9 cellular contexts compared by ENCODE assay signal in the genomic region with DNA sequence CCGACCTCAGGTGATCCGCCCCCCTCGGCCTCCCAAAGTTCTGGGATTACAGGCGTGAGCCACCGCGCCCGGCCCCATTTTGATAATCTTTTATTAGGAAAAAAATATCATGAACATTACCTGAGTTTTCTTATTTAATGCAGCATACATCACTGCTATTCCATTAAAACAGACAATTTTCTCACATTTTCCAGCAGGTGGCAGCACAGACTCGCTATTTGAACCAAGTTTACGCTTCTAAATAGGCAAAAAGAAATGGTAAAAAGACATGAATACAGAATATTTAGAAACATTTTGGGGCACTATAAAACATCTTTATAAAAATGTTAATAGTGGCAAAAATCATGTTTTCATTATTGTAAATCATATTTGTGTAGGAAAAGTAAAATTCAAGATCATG.
A peak's percentile ranks its signal among the peaks of the same experiment; 100 is the strongest.
DNase-seq lines count a peak whose midpoint lies in the region; ATAC-seq, FAIRE-seq and TF ChIP-seq lines count a peak whose summit lies in the region.
"Had no signal": no experiment of that assay in that cellular context is flagged by ENCODE, and none has a peak within 500 bp of the region (broad histone marks: within the 10 kb centered on the region; RNA-seq: fewer than 3 reads in every experiment).

No MANE protein-coding gene starts in this region.

- H3K9ac ChIP-seq in neural cell (ENCODE audit: low read length): no peak overlapping the region

- peak; percentile 83 for TF ChIP-seq CTCF in neural cell (IDR thresholded peaks at IDR 0.05; ENCODE audit: poor library complexity, severe bottlenecking)

- H4K20me1 ChIP-seq in neural cell (ENCODE audit: insufficient read depth): no peaks in the 10 kb centered on the region

- no peak for TF ChIP-seq EP300 in neural cell (conservative IDR thresholded peaks at IDR 0.05; ENCODE audit: poor library complexity, severe bottlenecking)

- peak; percentile 91 for TF ChIP-seq RAD21 in neural cell (conservative IDR thresholded peaks at IDR 0.05)

- ATAC-seq in GM19043 (IDR thresholded peaks at IDR 0.05; ENCODE audit: low read depth, unreplicated experiment) (peak; percentile 73), HG03342 (IDR thresholded peaks at IDR 0.05; ENCODE audit: unreplicated experiment) (no peak)

- no peak overlapping the region for H2AFZ ChIP-seq in neural cell (ENCODE audit: low read depth, low read length)

- H3K27ac ChIP-seq in neural cell (ENCODE audit: low read length): no peak overlapping the region

- no peaks in the 10 kb centered on the region for H3F3A ChIP-seq in neural cell (ENCODE audit: insufficient read depth, low read length, poor library complexity, severe bottlenecking)

- DNase-seq in COR-L47 (lab: John Stamatoyannopoulos, UW) (peak; percentile 48), Kasumi-1 (lab: John Stamatoyannopoulos, UW) (peak; percentile 61), SKM-1 (lab: John Stamatoyannopoulos, UW; ENCODE audit: unreplicated experiment) (peak; percentile 10), NCI-H524 treated with DMSO at 0.1 percent for 48 hours (lab: John Stamatoyannopoulos, UW) (no peak)
- DNase-seq: activated B cell treated with CpG ODN at 0.5 μM for 24 hours had no signal

- H3K9me3 ChIP-seq in neural cell (ENCODE audit: low read length): no peaks in the 10 kb centered on the region

- no peaks in the 10 kb centered on the region for H3K27me3 ChIP-seq in neural cell (ENCODE audit: insufficient read depth, low read depth, low read length)

- H3K79me2 ChIP-seq in neural cell (replicated peaks; ENCODE audit: insufficient read depth, low read length): no peaks in the 10 kb centered on the region

- H3K4me2 ChIP-seq in neural cell (ENCODE audit: low read length): no peak overlapping the region

- no peak overlapping the region for H3K4me3 ChIP-seq in neural cell (ENCODE audit: low read length)

- no peaks in the 10 kb centered on the region for H3K36me3 ChIP-seq in neural cell (ENCODE audit: insufficient read depth, low read length)

- H3K9me2 ChIP-seq in neural cell (ENCODE audit: insufficient read depth, low read length): no peaks in the 10 kb centered on the region

- FAIRE-seq in endometrium (lab: Jason Lieb, UNC): peak; percentile 93

TF ChIP-seq in neural cell, 6 proteins besides CTCF, POLR2A, EP300 and RAD21:
- TF ChIP-seq EZH2 (IDR thresholded peaks at IDR 0.05; ENCODE audit: borderline replicate concordance, insufficient read depth, low read length, poor library complexity, severe bottlenecking): no peak
- TF ChIP-seq SMC3 (conservative IDR thresholded peaks at IDR 0.05; ENCODE audit: poor library complexity): peak; percentile 91
- no peak for TF ChIP-seq TAF1 (IDR thresholded peaks at IDR 0.05; ENCODE audit: low read depth)
- TF ChIP-seq MXI1 (conservative IDR thresholded peaks at IDR 0.05; ENCODE audit: poor library complexity, severe bottlenecking): no peak
- TF ChIP-seq POLR2AphosphoS5 (IDR thresholded peaks at IDR 0.05): no peak
- TF ChIP-seq, protein P1, sequence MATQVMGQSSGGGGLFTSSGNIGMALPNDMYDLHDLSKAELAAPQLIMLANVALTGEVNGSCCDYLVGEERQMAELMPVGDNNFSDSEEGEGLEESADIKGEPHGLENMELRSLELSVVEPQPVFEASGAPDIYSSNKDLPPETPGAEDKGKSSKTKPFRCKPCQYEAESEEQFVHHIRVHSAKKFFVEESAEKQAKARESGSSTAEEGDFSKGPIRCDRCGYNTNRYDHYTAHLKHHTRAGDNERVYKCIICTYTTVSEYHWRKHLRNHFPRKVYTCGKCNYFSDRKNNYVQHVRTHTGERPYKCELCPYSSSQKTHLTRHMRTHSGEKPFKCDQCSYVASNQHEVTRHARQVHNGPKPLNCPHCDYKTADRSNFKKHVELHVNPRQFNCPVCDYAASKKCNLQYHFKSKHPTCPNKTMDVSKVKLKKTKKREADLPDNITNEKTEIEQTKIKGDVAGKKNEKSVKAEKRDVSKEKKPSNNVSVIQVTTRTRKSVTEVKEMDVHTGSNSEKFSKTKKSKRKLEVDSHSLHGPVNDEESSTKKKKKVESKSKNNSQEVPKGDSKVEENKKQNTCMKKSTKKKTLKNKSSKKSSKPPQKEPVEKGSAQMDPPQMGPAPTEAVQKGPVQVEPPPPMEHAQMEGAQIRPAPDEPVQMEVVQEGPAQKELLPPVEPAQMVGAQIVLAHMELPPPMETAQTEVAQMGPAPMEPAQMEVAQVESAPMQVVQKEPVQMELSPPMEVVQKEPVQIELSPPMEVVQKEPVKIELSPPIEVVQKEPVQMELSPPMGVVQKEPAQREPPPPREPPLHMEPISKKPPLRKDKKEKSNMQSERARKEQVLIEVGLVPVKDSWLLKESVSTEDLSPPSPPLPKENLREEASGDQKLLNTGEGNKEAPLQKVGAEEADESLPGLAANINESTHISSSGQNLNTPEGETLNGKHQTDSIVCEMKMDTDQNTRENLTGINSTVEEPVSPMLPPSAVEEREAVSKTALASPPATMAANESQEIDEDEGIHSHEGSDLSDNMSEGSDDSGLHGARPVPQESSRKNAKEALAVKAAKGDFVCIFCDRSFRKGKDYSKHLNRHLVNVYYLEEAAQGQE (IDR thresholded peaks at IDR 0.05; ENCODE audit: borderline replicate concordance): no peak
